29 cellular contexts compared by ENCODE assay signal in the genomic region with DNA sequence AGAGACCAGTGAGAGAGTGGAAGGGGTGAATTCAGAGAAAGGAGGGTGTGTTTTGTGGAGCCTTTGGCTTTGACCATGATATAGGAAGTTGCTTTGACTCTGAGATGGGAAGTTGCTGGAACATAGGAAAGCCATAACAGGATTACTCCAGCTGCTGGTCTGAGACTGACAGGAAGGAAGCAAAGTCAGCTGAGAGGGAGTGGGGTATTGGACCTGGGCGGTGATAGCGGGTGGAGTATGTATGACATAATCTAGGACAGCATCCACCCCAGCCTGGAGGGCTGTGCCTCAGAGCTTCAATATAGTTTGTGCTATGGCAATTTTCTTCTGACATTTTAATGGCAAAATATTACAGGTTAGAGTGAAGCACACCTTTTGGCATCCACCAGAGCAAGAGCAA.
DNase-seq lines count a peak whose midpoint lies in the region; ATAC-seq and TF ChIP-seq lines count a peak whose summit lies in the region.
"Had no signal": no experiment of that assay in that cellular context is flagged by ENCODE, and none has a peak within 500 bp of the region (broad histone marks: within the 10 kb centered on the region; RNA-seq: fewer than 3 reads in every experiment).

No MANE protein-coding gene starts in this region.

- no peak for TF ChIP-seq CTCF in endothelial cell (IDR thresholded peaks at IDR 0.05; ENCODE audit: unreplicated experiment)

- ATAC-seq in right cardiac atrium: peak; percentile 68 to 82
- peak; percentile 55 for ATAC-seq in sciatic nerve
- ATAC-seq in HG03280 (IDR thresholded peaks at IDR 0.05; ENCODE audit: unreplicated experiment): no peak
- ATAC-seq: activated CD4-positive, alpha-beta T cell treated with anti-CD3 and anti-CD28 coated beads for 36 hours; CD8-positive, alpha-beta T cell; naive thymus-derived CD8-positive, alpha-beta T cell had no signal

- H3K27ac Mint-ChIP-seq in endothelial cell (ENCODE audit: unreplicated experiment): no peak overlapping the region
- H3K27ac Mint-ChIP-seq: activated CD4-positive, alpha-beta T cell treated with anti-CD3 and anti-CD28 coated beads for 36 hours; CD8-positive, alpha-beta T cell; naive thymus-derived CD8-positive, alpha-beta T cell; T-helper 1 cell treated with Interleukin-12 subunit alpha and Interleukin-12 subunit beta and Interleukin-4 antibody, amounts not matched to agents 30 μg/mL and 1 μg/mL, for 36 hours had no signal

- no peaks in the 10 kb centered on the region for H3K4me1 ChIP-seq in right cardiac atrium (ENCODE audit: control insufficient read depth, insufficient read depth, low read length)
- H3K4me1 ChIP-seq: esophagus squamous epithelium, stomach, tibial nerve had no signal

- H3K36me3 Mint-ChIP-seq in endothelial cell (ENCODE audit: low read depth, unreplicated experiment): no peaks in the 10 kb centered on the region
- H3K36me3 Mint-ChIP-seq: CD8-positive, alpha-beta T cell; naive thymus-derived CD8-positive, alpha-beta T cell had no signal

- no peak overlapping the region for H3K4me3 ChIP-seq in right cardiac atrium (ENCODE audit: low read length)
- H3K4me3 ChIP-seq: esophagus squamous epithelium, ovary, sigmoid colon, stomach, tibial nerve had no signal

- no peaks in the 10 kb centered on the region for H3K9me3 Mint-ChIP-seq in endothelial cell (ENCODE audit: unreplicated experiment)
- H3K9me3 Mint-ChIP-seq: CD8-positive, alpha-beta T cell; naive thymus-derived CD8-positive, alpha-beta T cell; T-helper 1 cell treated with Interleukin-12 subunit alpha and Interleukin-12 subunit beta and Interleukin-4 antibody, amounts not matched to agents 30 μg/mL and 1 μg/mL, for 36 hours had no signal

- no peak overlapping the region for H3K27ac ChIP-seq in right cardiac atrium (ENCODE audit: low read length)
- H3K27ac ChIP-seq: 22Rv1, esophagus squamous epithelium, KMS-11, ovary, sigmoid colon, stomach, tibial nerve had no signal

- no peaks in the 10 kb centered on the region for H3K9me3 ChIP-seq in right cardiac atrium (ENCODE audit: control insufficient read depth, low read length)
- H3K9me3 ChIP-seq: esophagus squamous epithelium, ovary, sigmoid colon, stomach, tibial nerve had no signal

- H3K4me1 Mint-ChIP-seq in endothelial cell (ENCODE audit: unreplicated experiment): peaks cover 18% of the 10 kb centered on the region
- H3K4me1 Mint-ChIP-seq: activated CD4-positive, alpha-beta T cell treated with anti-CD3 and anti-CD28 coated beads for 36 hours; naive thymus-derived CD8-positive, alpha-beta T cell had no signal

- DNase-seq in DMS53 (lab: John Stamatoyannopoulos, UW): peak; percentile 42
- no peak for DNase-seq in DMS53 treated with DMSO at 0.1 percent for 48 hours (lab: John Stamatoyannopoulos, UW; ENCODE audit: unreplicated experiment)
- DNase-seq in endothelial cell (ENCODE audit: low spot score): peak; percentile 9
- DNase-seq in right cardiac atrium: peak in 2 of 3 donors; percentile 18 to 24
- no peak for DNase-seq in sciatic nerve (ENCODE audit: low spot score)
- DNase-seq in hypothalamus (lab: John Stamatoyannopoulos, UW): no peak
- no peak for DNase-seq in AG20443 (ENCODE audit: low spot score)
- DNase-seq: activated CD4-positive, alpha-beta T cell treated with anti-CD3 and anti-CD28 coated beads for 36 hours; activated CD8-positive, alpha-beta memory T cell treated with anti-CD3 and anti-CD28 coated beads for 24 hours; activated gamma-delta T cell treated with Interleukin-2 at 50 U/mL for 16 hours; activated T-cell treated with anti-CD3 and anti-CD28 coated beads, Interleukin-2, amount 50 U/mL, for 1 hour; CD8-positive, alpha-beta T cell; effector memory CD4-positive, alpha-beta T cell; esophagus squamous epithelium; GDM1; GOT3; kidney glomerular epithelial cell; naive thymus-derived CD8-positive, alpha-beta T cell; NCI-H1436 treated with DMSO at 0.1 percent for 48 hours; NCI-H2171; NCI-H510A treated with DMSO at 0.1 percent for 48 hours; ovary; sigmoid colon; stomach had no signal

- intact Hi-C loops in right cardiac atrium (cut with DNase I) (no loop called here), sciatic nerve (cut with DNase I) (no loop called here)

- WGBS in right cardiac atrium: 47% methylated on average over 2 of the region's 2 CpGs

- H3K27me3 Mint-ChIP-seq in endothelial cell (ENCODE audit: unreplicated experiment): no peaks in the 10 kb centered on the region
- H3K27me3 Mint-ChIP-seq: activated CD4-positive, alpha-beta T cell treated with anti-CD3 and anti-CD28 coated beads for 36 hours had no signal

- no peak overlapping the region for H3K4me3 Mint-ChIP-seq in endothelial cell (ENCODE audit: unreplicated experiment)
- H3K4me3 Mint-ChIP-seq: activated CD4-positive, alpha-beta T cell treated with anti-CD3 and anti-CD28 coated beads for 36 hours; CD8-positive, alpha-beta T cell; naive thymus-derived CD8-positive, alpha-beta T cell; T-helper 1 cell treated with Interleukin-12 subunit alpha and Interleukin-12 subunit beta and Interleukin-4 antibody, amounts not matched to agents 30 μg/mL and 1 μg/mL, for 36 hours had no signal

- H3K27me3 ChIP-seq in right cardiac atrium (ENCODE audit: control insufficient read depth, insufficient read depth): no peaks in the 10 kb centered on the region
- H3K27me3 ChIP-seq: ovary, sigmoid colon, stomach, tibial nerve had no signal

Comparison
In these comparisons a context has a peak if more than half of its experiments do, and no peak if none do; other contexts are left out.
1. DNase-seq: peak in DMS53 (single experiment), endothelial cell (single experiment) and right cardiac atrium (2 of 3); none in DMS53 treated with DMSO at 0.1 percent for 48 hours (single experiment), sciatic nerve (single experiment), hypothalamus (0 of 51) and AG20443 (single experiment).